23 cellular contexts compared by ENCODE assay signal in genomic region chr6:33678246-33678931, GRCh38. TPM values are rescaled to one million over a fixed set of nuclear protein-coding genes. Genes with fewer than 3 reads are reported as not detected.
DNase-seq lines count a peak whose midpoint lies in the region; ATAC-seq and TF ChIP-seq lines count a peak whose summit lies in the region.
"Had no signal": no experiment of that assay in that cellular context is flagged by ENCODE, and none has a peak within 500 bp of the region (broad histone marks: within the 10 kb centered on the region; RNA-seq: fewer than 3 reads in every experiment).

No MANE protein-coding gene starts in this region.

- 89 to 92% (median 91%) methylated on average over 24 of the region's 24 CpGs for WGBS in psoas muscle, 3 donors

- H3K27ac Mint-ChIP-seq in activated naive CD4-positive, alpha-beta T cell treated with anti-CD3 and anti-CD28 coated beads, Interleukin-2, amount 50 U/mL, for 72 hours: peak overlapping the region; percentile 61 to 80
- H3K27ac Mint-ChIP-seq in activated naive CD4-positive, alpha-beta T cell treated with anti-CD3 and anti-CD28 coated beads for 36 hours: no peak overlapping the region
- H3K27ac Mint-ChIP-seq in HFFc6: peak overlapping the region; percentile 74; the same call in 1 of the 2 replicates
- H3K27ac Mint-ChIP-seq in chondrocyte (ENCODE audit: unreplicated experiment): peak overlapping the region; percentile 82
- H3K27ac Mint-ChIP-seq in stimulated activated effector memory CD8-positive, alpha-beta T cell treated with anti-CD3 and anti-CD28 coated beads, Interleukin-12 subunit alpha, Interleukin-12 subunit beta, amount 100 ng/mL, for 72 hours: peak overlapping the region; percentile 63
- H3K27ac Mint-ChIP-seq: CD4-positive, alpha-beta T cell had no signal

- intact Hi-C loops in activated naive CD4-positive, alpha-beta T cell treated with anti-CD3 and anti-CD28 coated beads for 36 hours (cut with micrococcal nuclease): no loop called here
- intact Hi-C loops in psoas muscle (cut with DNase I): no loop called here

- no peak for ATAC-seq in activated naive CD4-positive, alpha-beta T cell treated with anti-CD3 and anti-CD28 coated beads, Interleukin-2, amount 50 U/mL, for 72 hours
- ATAC-seq in stimulated activated effector memory CD8-positive, alpha-beta T cell treated with anti-CD3 and anti-CD28 coated beads, Interleukin-12 subunit alpha, Interleukin-12 subunit beta, amount 100 ng/mL, for 72 hours: no peak
- no peak for ATAC-seq in psoas muscle

- no peaks in the 10 kb centered on the region for H3K27me3 Mint-ChIP-seq in activated naive CD4-positive, alpha-beta T cell treated with anti-CD3 and anti-CD28 coated beads for 36 hours (ENCODE audit: low read depth)
- H3K27me3 Mint-ChIP-seq in HFFc6 (ENCODE audit: insufficient read depth): peaks cover 2% of the 10 kb centered on the region
- H3K27me3 Mint-ChIP-seq in chondrocyte (ENCODE audit: low read depth): no peaks in the 10 kb centered on the region
- H3K27me3 Mint-ChIP-seq: CD4-positive, alpha-beta T cell had no signal

- peaks cover 6 to 7% of the 10 kb centered on the region in 2 donors for H3K36me3 Mint-ChIP-seq in activated naive CD4-positive, alpha-beta T cell treated with anti-CD3 and anti-CD28 coated beads, Interleukin-2, amount 50 U/mL, for 72 hours
- peaks cover 35% of the 10 kb centered on the region for H3K36me3 Mint-ChIP-seq in activated naive CD4-positive, alpha-beta T cell treated with anti-CD3 and anti-CD28 coated beads for 36 hours (ENCODE audit: low read depth)
- H3K36me3 Mint-ChIP-seq in HFFc6 (ENCODE audit: low read depth) (peaks cover 16% of the 10 kb centered on the region), chondrocyte (ENCODE audit: low read depth) (peaks cover 7% of the 10 kb centered on the region)
- H3K36me3 Mint-ChIP-seq in stimulated activated effector memory CD8-positive, alpha-beta T cell treated with anti-CD3 and anti-CD28 coated beads, Interleukin-12 subunit alpha, Interleukin-12 subunit beta, amount 100 ng/mL, for 72 hours: peaks cover 99% of the 10 kb centered on the region

- no peaks in the 10 kb centered on the region for H3K9me3 Mint-ChIP-seq in activated naive CD4-positive, alpha-beta T cell treated with anti-CD3 and anti-CD28 coated beads, Interleukin-2, amount 50 U/mL, for 72 hours
- H3K9me3 Mint-ChIP-seq in activated naive CD4-positive, alpha-beta T cell treated with anti-CD3 and anti-CD28 coated beads for 36 hours: no peaks in the 10 kb centered on the region
- H3K9me3 Mint-ChIP-seq in HFFc6 (no peaks in the 10 kb centered on the region), chondrocyte (ENCODE audit: low read depth) (no peaks in the 10 kb centered on the region)
- no peaks in the 10 kb centered on the region for H3K9me3 Mint-ChIP-seq in stimulated activated effector memory CD8-positive, alpha-beta T cell treated with anti-CD3 and anti-CD28 coated beads, Interleukin-12 subunit alpha, Interleukin-12 subunit beta, amount 100 ng/mL, for 72 hours
- H3K9me3 Mint-ChIP-seq: CD4-positive, alpha-beta T cell had no signal

- no peaks in the 10 kb centered on the region for H3K27me3 ChIP-seq in psoas muscle (ENCODE audit: insufficient read depth in 3 of 3, low read length in 2 of 3)
- H3K27me3 ChIP-seq: BE2C had no signal

- H3K4me1 Mint-ChIP-seq in activated naive CD4-positive, alpha-beta T cell treated with anti-CD3 and anti-CD28 coated beads for 36 hours (ENCODE audit: low read depth): peaks cover 9% of the 10 kb centered on the region
- H3K4me1 Mint-ChIP-seq in HFFc6 (ENCODE audit: low read depth): peaks cover 45% of the 10 kb centered on the region
- H3K4me1 Mint-ChIP-seq in chondrocyte (ENCODE audit: low read depth): peaks cover 55% of the 10 kb centered on the region
- peaks cover 18% of the 10 kb centered on the region for H3K4me1 Mint-ChIP-seq in stimulated activated effector memory CD8-positive, alpha-beta T cell treated with anti-CD3 and anti-CD28 coated beads, Interleukin-12 subunit alpha, Interleukin-12 subunit beta, amount 100 ng/mL, for 72 hours

- no peak for TF ChIP-seq CTCF in HFFc6 (IDR thresholded peaks at IDR 0.05)
- TF ChIP-seq CTCF in chondrocyte (IDR thresholded peaks at IDR 0.05): no peak
- no peak for TF ChIP-seq CTCF in psoas muscle (IDR thresholded peaks at IDR 0.05)

- no peaks in the 10 kb centered on the region for H3K9me3 ChIP-seq in psoas muscle
- H3K9me3 ChIP-seq: BE2C, Caco-2, HAP-1 had no signal

- no peak for DNase-seq in activated naive CD4-positive, alpha-beta T cell treated with anti-CD3 and anti-CD28 coated beads, Interleukin-2, amount 50 U/mL, for 72 hours (ENCODE audit: low spot score in 2 of 2)
- DNase-seq in activated naive CD4-positive, alpha-beta T cell treated with anti-CD3 and anti-CD28 coated beads for 36 hours: no peak
- DNase-seq in HFFc6 (no peak), chondrocyte (ENCODE audit: low spot score) (no peak), erythroblast (lab: John Stamatoyannopoulos, UW) (no peak), NCI-H2081 (lab: John Stamatoyannopoulos, UW) (no peak), psoas muscle (no peak)
- no peak for DNase-seq in stimulated activated effector memory CD8-positive, alpha-beta T cell treated with anti-CD3 and anti-CD28 coated beads, Interleukin-12 subunit alpha, Interleukin-12 subunit beta, amount 100 ng/mL, for 72 hours (ENCODE audit: low spot score in 2 of 2)
- DNase-seq: 8988T; BE2C; Caco-2; CD4-positive, alpha-beta T cell; DMS 273 treated with DMSO at 0.1 percent for 48 hours; DND-41; GM23248; NCI-H1105; NCI-H1694; NCI-H2081 treated with DMSO at 0.1 percent for 48 hours; NCI-H2171 treated with DMSO at 0.1 percent for 48 hours; NCI-H526 treated with DMSO at 0.1 percent for 48 hours; Right ventricle myocardium superior had no signal

- no peak overlapping the region for H3K27ac ChIP-seq in psoas muscle
- H3K27ac ChIP-seq: KMS-11 had no signal

- H3K4me3 ChIP-seq in psoas muscle: no peak overlapping the region
- H3K4me3 ChIP-seq: GM23248, HAP-1 had no signal

- TF ChIP-seq POLR2A in erythroblast (IDR thresholded peaks at IDR 0.05; ENCODE audit: low read length): no peak

- no peaks in the 10 kb centered on the region for H3K4me1 ChIP-seq in psoas muscle
- H3K4me1 ChIP-seq: BE2C, Caco-2, HAP-1 had no signal

- H3K4me3 Mint-ChIP-seq in activated naive CD4-positive, alpha-beta T cell treated with anti-CD3 and anti-CD28 coated beads for 36 hours: no peak overlapping the region
- H3K4me3 Mint-ChIP-seq in HFFc6 (no peak overlapping the region), chondrocyte (ENCODE audit: unreplicated experiment) (no peak overlapping the region)
- H3K4me3 Mint-ChIP-seq in stimulated activated effector memory CD8-positive, alpha-beta T cell treated with anti-CD3 and anti-CD28 coated beads, Interleukin-12 subunit alpha, Interleukin-12 subunit beta, amount 100 ng/mL, for 72 hours: no peak overlapping the region
- H3K4me3 Mint-ChIP-seq: CD4-positive, alpha-beta T cell had no signal

- peaks cover 0 to 6% of the 10 kb centered on the region in 2 donors for H3K36me3 ChIP-seq in psoas muscle (ENCODE audit: insufficient read depth in 1 of 2, low read depth in 1 of 2)
- H3K36me3 ChIP-seq: BE2C had no signal

- CTCF ChIA-PET in activated naive CD4-positive, alpha-beta T cell treated with anti-CD3 and anti-CD28 coated beads for 36 hours (lab: Charles Lee): interaction anchor here (1.1 kb wide), 1 partner anchor 15 kb away, joined by 3 read pairs; no protein-coding TSS in a partner anchor

RNA-seq across cellular contexts. Expression of gene UQCC2, which starts 33.1 kb away (rescaled TPM):
- total RNA-seq in activated naive CD4-positive, alpha-beta T cell treated with anti-CD3 and anti-CD28 coated beads, Interleukin-2, amount 50 U/mL, for 72 hours: 100 to 1,000 TPM; 114 to 145 TPM
- total RNA-seq in activated naive CD4-positive, alpha-beta T cell treated with anti-CD3 and anti-CD28 coated beads for 36 hours: 100 to 1,000 TPM; 199 to 205 TPM
- total RNA-seq in HFFc6 (2021; fragmentation: NEBNext Ultra II Directional; extraction: Animal tissue kit (Norgen Biotek cat#: 25700)): 100 to 1,000 TPM; 109 to 167 (median 140) TPM
- 64.5 to 80.2 TPM (median 67.6 TPM) in 3 replicates for total RNA-seq in chondrocyte
- total RNA-seq in psoas muscle: 100 to 1,000 TPM; 118 to 184 (median 145) TPM
- 100 to 1,000 TPM; 129 to 158 (median 141) TPM for polyA plus RNA-seq in psoas muscle

RNA-seq across cellular contexts. Expression of gene ITPR3, which starts 57.3 kb away (rescaled TPM):
- 10 to 100 TPM; 39.2 to 50.8 TPM for total RNA-seq in activated naive CD4-positive, alpha-beta T cell treated with anti-CD3 and anti-CD28 coated beads, Interleukin-2, amount 50 U/mL, for 72 hours
- 10 to 100 TPM; 34.8 to 35.1 TPM for total RNA-seq in activated naive CD4-positive, alpha-beta T cell treated with anti-CD3 and anti-CD28 coated beads for 36 hours
- 10 to 100 TPM; 20.2 to 30.3 (median 26.9) TPM for total RNA-seq in HFFc6 (2021; fragmentation: NEBNext Ultra II Directional; extraction: Animal tissue kit (Norgen Biotek cat#: 25700))
- total RNA-seq in chondrocyte: 10.0 to 24.8 TPM (median 11.0 TPM) in 3 replicates
- total RNA-seq in psoas muscle: 1 to 10 TPM; 3.1 to 7.4 (median 4.1) TPM
- polyA plus RNA-seq in psoas muscle: 1 to 10 TPM; 1.9 to 5.5 (median 2.2) TPM
